ENCODE assay signal across 8 cellular contexts in the genomic region with DNA sequence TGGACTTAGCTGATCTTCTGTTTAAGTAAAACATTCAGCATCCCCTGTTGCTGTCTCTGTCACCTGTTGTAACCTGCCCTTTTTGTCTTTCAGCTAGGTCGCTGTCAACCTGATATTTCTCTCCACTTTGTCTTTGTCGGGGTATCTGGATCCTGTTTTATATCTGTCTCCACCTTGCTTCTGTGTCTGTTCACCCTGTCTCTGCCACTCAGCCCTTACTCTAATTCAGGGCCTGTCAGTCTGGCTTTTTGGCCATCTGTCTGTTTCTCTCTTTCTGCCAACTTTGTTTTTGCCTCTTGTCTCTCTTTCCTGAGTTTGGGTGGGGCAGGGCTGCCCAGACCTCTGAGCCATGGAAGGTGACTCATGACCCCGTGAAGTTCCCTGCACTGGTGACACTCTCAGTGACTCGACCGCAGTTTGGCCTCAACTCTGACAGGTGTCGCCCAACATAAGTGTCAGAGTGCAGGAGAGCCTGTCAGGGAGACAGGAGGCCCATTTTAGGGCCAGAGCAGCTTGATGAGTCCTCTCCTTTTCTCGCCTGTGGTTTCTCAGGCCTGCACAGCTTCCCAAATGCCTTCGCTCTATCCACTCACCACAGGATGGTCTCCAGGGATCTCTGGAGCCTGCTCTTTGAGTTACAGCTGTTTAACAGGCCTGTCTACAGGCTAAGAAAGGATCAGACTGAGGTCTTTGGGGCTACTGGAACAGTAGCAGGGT. TPM values are rescaled to one million over a fixed set of nuclear protein-coding genes. Genes with fewer than 3 reads are reported as not detected.
DNase-seq lines count a peak whose midpoint lies in the region; ATAC-seq, FAIRE-seq and TF ChIP-seq lines count a peak whose summit lies in the region.

No MANE protein-coding gene starts in this region.

- dilution Hi-C loops in keratinocyte (cut with MboI; ENCODE audit: extremely low pct_ligation_motif_present, low sequenced_read_pairs) = no loop called here

- no peak for FAIRE-seq in keratinocyte (lab: Jason Lieb, UNC)

- H3K27ac ChIP-seq in keratinocyte (ENCODE audit: control insufficient read depth, insufficient read depth, low read length) = peak overlapping the region; percentile 98

- peaks cover 15% of the 10 kb centered on the region for H3K36me3 Mint-ChIP-seq in T-helper 2 cell treated with Interferon-gamma antibody and Interleukin-4, amounts not matched to agents 5 μg/mL and 100 μg/mL, for 36 hours (ENCODE audit: low read depth)

- H3K4me1 Mint-ChIP-seq in T-helper 2 cell treated with Interferon-gamma antibody and Interleukin-4, amounts not matched to agents 5 μg/mL and 100 μg/mL, for 36 hours (ENCODE audit: low read depth) = peaks cover 27% of the 10 kb centered on the region

- H3K79me2 ChIP-seq in keratinocyte (ENCODE audit: control insufficient read depth, insufficient read depth, low read length) = peaks cover 44% of the 10 kb centered on the region

- peak; percentile 49 for DNase-seq in BE2C
- peak; percentile 54 for DNase-seq in GM19240 (ENCODE audit: insufficient read length, low spot score)
- peak; percentile 84 for DNase-seq in T-helper 2 cell treated with Interferon-gamma antibody and Interleukin-4, amounts not matched to agents 5 μg/mL and 100 μg/mL, for 36 hours (ENCODE audit: low spot score)
- DNase-seq in astrocyte of the hippocampus (ENCODE audit: low read depth, low spot score) = peak; percentile 54
- no peak for DNase-seq in keratinocyte (ENCODE audit: low read depth, low spot score)
- peak; percentile 69 to 70 for DNase-seq in stimulated activated CD4-positive, alpha-beta T cell treated with anti-CD3 and anti-CD28 coated beads, Interleukin-2, amount 100 ng/mL, for 48 hours
- DNase-seq in HuH-7 (ENCODE audit: low spot score) = no peak

- peak overlapping the region; percentile 96 for H3K4me2 ChIP-seq in keratinocyte (ENCODE audit: control insufficient read depth, extremely low read depth, insufficient read depth, low read depth, low read length)

- H3K9me3 Mint-ChIP-seq in T-helper 2 cell treated with Interferon-gamma antibody and Interleukin-4, amounts not matched to agents 5 μg/mL and 100 μg/mL, for 36 hours = peaks cover 3% of the 10 kb centered on the region

- TF ChIP-seq CTCF in BE2C (IDR thresholded peaks at IDR 0.05; ENCODE audit: low read depth, low read length) = no peak
- no peak for TF ChIP-seq CTCF in keratinocyte (optimal IDR thresholded peaks at IDR 0.05 in 1 of 3, IDR thresholded peaks at IDR 0.05 in 1 of 3, conservative IDR thresholded peaks at IDR 0.05 in 1 of 3; ENCODE audit: extremely low read depth in 1 of 3, insufficient read depth in 2 of 3, low read length in 3 of 3)

- peak overlapping the region; percentile 100 for H3K4me3 Mint-ChIP-seq in T-helper 2 cell treated with Interferon-gamma antibody and Interleukin-4, amounts not matched to agents 5 μg/mL and 100 μg/mL, for 36 hours

- peak overlapping the region; percentile 90 for H3K9ac ChIP-seq in keratinocyte (ENCODE audit: control insufficient read depth, extremely low read depth, insufficient read depth, low read length)

- H3K27ac Mint-ChIP-seq in T-helper 2 cell treated with Interferon-gamma antibody and Interleukin-4, amounts not matched to agents 5 μg/mL and 100 μg/mL, for 36 hours = peak overlapping the region; percentile 95

- H3K4me1 ChIP-seq in BE2C (no peaks in the 10 kb centered on the region), keratinocyte (ENCODE audit: control insufficient read depth, extremely low read depth, insufficient read depth, low read length) (peaks cover 19% of the 10 kb centered on the region)

- no peaks in the 10 kb centered on the region for H3K27me3 ChIP-seq in BE2C
- H3K27me3 ChIP-seq in keratinocyte (ENCODE audit: control insufficient read depth, extremely low read depth, insufficient read depth, low read length) = no peaks in the 10 kb centered on the region

- H3K36me3 ChIP-seq in BE2C (peaks cover 4% of the 10 kb centered on the region; the same call in 1 of the 2 replicates), keratinocyte (ENCODE audit: control insufficient read depth in 2 of 2, extremely low read depth in 1 of 2, insufficient read depth in 2 of 2, low read length in 2 of 2) (peaks cover 3 to 5% of the 10 kb centered on the region in 2 experiments)

- H4K20me1 ChIP-seq in keratinocyte (ENCODE audit: control insufficient read depth, extremely low read depth, insufficient read depth, low read length) = peaks cover 4% of the 10 kb centered on the region

- ATAC-seq in HG03460 (IDR thresholded peaks at IDR 0.05; ENCODE audit: unreplicated experiment) = peak; percentile 66

- H3K4me3 ChIP-seq in BE2C (ENCODE audit: low read depth, low read length) = peak overlapping the region; percentile 89
- H3K4me3 ChIP-seq in keratinocyte (ENCODE audit: control insufficient read depth in 2 of 3, extremely low read depth in 1 of 3, insufficient read depth in 2 of 3, low read depth in 1 of 3, low read length in 3 of 3) = peak overlapping the region; percentile 78 to 94 (median 93)

- no peak overlapping the region for H2AFZ ChIP-seq in keratinocyte (ENCODE audit: control insufficient read depth, low read length)

- H3K9me3 ChIP-seq in BE2C (no peaks in the 10 kb centered on the region), keratinocyte (ENCODE audit: control insufficient read depth, low read depth, low read length) (no peaks in the 10 kb centered on the region)

- no peaks in the 10 kb centered on the region for H3K9me1 ChIP-seq in keratinocyte (ENCODE audit: control insufficient read depth, extremely low read depth, insufficient read depth, low read length)

- H3K27me3 Mint-ChIP-seq in T-helper 2 cell treated with Interferon-gamma antibody and Interleukin-4, amounts not matched to agents 5 μg/mL and 100 μg/mL, for 36 hours (ENCODE audit: low read depth) = no peaks in the 10 kb centered on the region

RNA-seq across cellular contexts. Expression of a gene that starts 0.9 kb away (rescaled TPM):
- 9.8 TPM for polyA plus RNA-seq in BE2C (2012; ENCODE audit: insufficient read depth, insufficient read length, low read depth)
- polyA plus RNA-seq in keratinocyte = 10.2 to 24.3 TPM (median 15.2 TPM) in 3 replicates
- 44.3 TPM for polyA plus RNA-seq in keratinocyte (2011; ENCODE audit: low read depth)
- 3.5 and 6.6 TPM in 2 replicates for polyA plus RNA-seq in keratinocyte (2011; cell fraction: cytosol; rRNA removed)
- 20.4 and 26.1 TPM in 2 replicates for polyA plus RNA-seq in keratinocyte (2011; cell fraction: nucleus; rRNA removed)
- polyA plus RNA-seq in keratinocyte (2012; ENCODE audit: low replicate concordance) = 7.6 and 21.3 TPM in 2 replicates
- polyA minus RNA-seq in keratinocyte = 15.8 to 22.2 TPM (median 20.6 TPM) in 3 replicates
- polyA minus RNA-seq in keratinocyte (2011; cell fraction: cytosol; rRNA and poly(A)+ RNA removed) = 5.2 TPM
- 12.6 and 32.0 TPM in 2 replicates for polyA minus RNA-seq in keratinocyte (2011; cell fraction: nucleus; rRNA and poly(A)+ RNA removed)

RNA-seq across cellular contexts. Expression of a gene that starts 54.7 kb away (rescaled TPM):
- 4.4 TPM for polyA plus RNA-seq in BE2C (2012; ENCODE audit: insufficient read depth, insufficient read length, low read depth)
- polyA plus RNA-seq in keratinocyte = 4.2 to 6.4 TPM (median 5.9 TPM) in 3 replicates
- 1.5 TPM for polyA plus RNA-seq in keratinocyte (2011; ENCODE audit: low read depth)
- 1.6 and 2.7 TPM in 2 replicates for polyA plus RNA-seq in keratinocyte (2011; cell fraction: cytosol; rRNA removed)
- polyA plus RNA-seq in keratinocyte (2011; cell fraction: nucleus; rRNA removed) = 10.2 and 13.0 TPM in 2 replicates
- 2.2 and 4.0 TPM in 2 replicates for polyA plus RNA-seq in keratinocyte (2012; ENCODE audit: low replicate concordance)
- 5.2 to 12.3 TPM (median 10.3 TPM) in 3 replicates for polyA minus RNA-seq in keratinocyte
- 4.2 TPM for polyA minus RNA-seq in keratinocyte (2011; cell fraction: cytosol; rRNA and poly(A)+ RNA removed)
- polyA minus RNA-seq in keratinocyte (2011; cell fraction: nucleus; rRNA and poly(A)+ RNA removed) = 10.8 and 18.3 TPM in 2 replicates

Comparison
In these comparisons a context has a peak if more than half of its experiments do, and no peak if none do; other contexts are left out.
1. DNase-seq: peak in BE2C (single experiment), GM19240 (single experiment), T-helper 2 cell treated with Interferon-gamma antibody and Interleukin-4, amounts not matched to agents 5 μg/mL and 100 μg/mL, for 36 hours (single experiment), astrocyte of the hippocampus (single experiment) and stimulated activated CD4-positive, alpha-beta T cell treated with anti-CD3 and anti-CD28 coated beads, Interleukin-2, amount 100 ng/mL, for 48 hours (2 of 2); none in keratinocyte (single experiment) and HuH-7 (single experiment).